16 cellular contexts compared by ENCODE assay signal in the genomic region with DNA sequence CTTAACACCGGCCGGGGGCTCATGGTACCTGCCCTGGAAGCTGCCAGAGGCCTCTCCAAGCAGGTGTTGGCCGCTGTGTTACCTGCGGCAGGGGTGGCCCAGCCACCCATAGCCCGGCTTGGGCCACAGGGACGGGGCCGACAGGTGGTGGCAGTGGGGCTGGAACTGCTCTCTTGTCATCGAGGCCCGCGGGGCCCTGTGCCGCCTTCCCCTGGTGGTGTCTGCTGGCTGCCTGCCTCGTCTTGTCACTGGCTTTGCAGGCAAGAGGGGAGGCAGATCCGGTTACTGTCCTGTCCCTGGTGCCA. TPM values are rescaled to one million over a fixed set of nuclear protein-coding genes. Genes with fewer than 3 reads are reported as not detected.
"Had no signal": no experiment of that assay in that cellular context is flagged by ENCODE, and none has a peak within 500 bp of the region (broad histone marks: within the 10 kb centered on the region; RNA-seq: fewer than 3 reads in every experiment).

No MANE protein-coding gene starts in this region.

- H3K4me3 ChIP-seq: ascending aorta, cardiac muscle cell, heart right ventricle, left lung, ovary, transverse colon had no signal

- H3K9me3 Mint-ChIP-seq: activated CD4-positive, alpha-beta memory T cell treated with anti-CD3 and anti-CD28 coated beads, Interleukin-2, amount 10 ng/mL, durations not matched to agents 7 days and 5 days; nephron progenitor cell; stimulated activated memory B cell treated with anti-CD40 and anti-IgM and Interleukin-4, amounts not matched to agents 10 μg/mL and 1 μg/mL and 100 μg/mL, for 72 hours had no signal

- H3K36me3 ChIP-seq: cardiac muscle cell, ovary, transverse colon had no signal

- H3K9me3 ChIP-seq: ascending aorta, heart right ventricle, left lung, ovary, transverse colon had no signal

- H3K27ac Mint-ChIP-seq: activated CD4-positive, alpha-beta memory T cell treated with anti-CD3 and anti-CD28 coated beads, Interleukin-2, amount 10 ng/mL, durations not matched to agents 7 days and 5 days; activated CD4-positive, alpha-beta T cell treated with anti-CD3 and anti-CD28 coated beads for 36 hours; nephron progenitor cell; stimulated activated memory B cell treated with anti-CD40 and anti-IgM and Interleukin-4, amounts not matched to agents 10 μg/mL and 1 μg/mL and 100 μg/mL, for 72 hours had no signal

- DNase-seq: activated CD4-positive, alpha-beta memory T cell treated with anti-CD3 and anti-CD28 coated beads, Interleukin-2, amount 10 ng/mL, durations not matched to agents 7 days and 5 days; activated CD4-positive, alpha-beta T cell treated with anti-CD3 and anti-CD28 coated beads for 36 hours; activated CD8-positive, alpha-beta memory T cell treated with anti-CD3 and anti-CD28 coated beads, Interleukin-2, amount 50 U/mL, for 4 hours; activated naive CD4-positive, alpha-beta T cell; foreskin keratinocyte; islet precursor cell; mesenchymal stem cell; nephron progenitor cell; T-helper 9 cell; transverse colon had no signal

- H3K27me3 Mint-ChIP-seq: activated CD4-positive, alpha-beta memory T cell treated with anti-CD3 and anti-CD28 coated beads, Interleukin-2, amount 10 ng/mL, durations not matched to agents 7 days and 5 days; activated CD4-positive, alpha-beta T cell treated with anti-CD3 and anti-CD28 coated beads for 36 hours; stimulated activated memory B cell treated with anti-CD40 and anti-IgM and Interleukin-4, amounts not matched to agents 10 μg/mL and 1 μg/mL and 100 μg/mL, for 72 hours had no signal

- H3K4me1 Mint-ChIP-seq: activated CD4-positive, alpha-beta T cell treated with anti-CD3 and anti-CD28 coated beads for 36 hours had no signal

- ATAC-seq: activated CD4-positive, alpha-beta T cell treated with anti-CD3 and anti-CD28 coated beads for 36 hours; left lung; stimulated activated memory B cell treated with anti-CD40 and anti-IgM and Interleukin-4, amounts not matched to agents 10 μg/mL and 1 μg/mL and 100 μg/mL, for 72 hours had no signal

- H3K27me3 ChIP-seq: ascending aorta, cardiac muscle cell, heart right ventricle, left lung, ovary, transverse colon had no signal

- H3K27ac ChIP-seq: ascending aorta, cardiac muscle cell, foreskin keratinocyte, left lung, ovary had no signal

- H3K4me3 Mint-ChIP-seq: activated CD4-positive, alpha-beta memory T cell treated with anti-CD3 and anti-CD28 coated beads, Interleukin-2, amount 10 ng/mL, durations not matched to agents 7 days and 5 days; activated CD4-positive, alpha-beta T cell treated with anti-CD3 and anti-CD28 coated beads for 36 hours; nephron progenitor cell; stimulated activated memory B cell treated with anti-CD40 and anti-IgM and Interleukin-4, amounts not matched to agents 10 μg/mL and 1 μg/mL and 100 μg/mL, for 72 hours had no signal

RNA-seq across cellular contexts. Expression of a gene that starts 48.5 kb away (rescaled TPM):
- total RNA-seq: ascending aorta had no signal
